ENCODE assay signal across 1 cellular context in the genomic region with DNA sequence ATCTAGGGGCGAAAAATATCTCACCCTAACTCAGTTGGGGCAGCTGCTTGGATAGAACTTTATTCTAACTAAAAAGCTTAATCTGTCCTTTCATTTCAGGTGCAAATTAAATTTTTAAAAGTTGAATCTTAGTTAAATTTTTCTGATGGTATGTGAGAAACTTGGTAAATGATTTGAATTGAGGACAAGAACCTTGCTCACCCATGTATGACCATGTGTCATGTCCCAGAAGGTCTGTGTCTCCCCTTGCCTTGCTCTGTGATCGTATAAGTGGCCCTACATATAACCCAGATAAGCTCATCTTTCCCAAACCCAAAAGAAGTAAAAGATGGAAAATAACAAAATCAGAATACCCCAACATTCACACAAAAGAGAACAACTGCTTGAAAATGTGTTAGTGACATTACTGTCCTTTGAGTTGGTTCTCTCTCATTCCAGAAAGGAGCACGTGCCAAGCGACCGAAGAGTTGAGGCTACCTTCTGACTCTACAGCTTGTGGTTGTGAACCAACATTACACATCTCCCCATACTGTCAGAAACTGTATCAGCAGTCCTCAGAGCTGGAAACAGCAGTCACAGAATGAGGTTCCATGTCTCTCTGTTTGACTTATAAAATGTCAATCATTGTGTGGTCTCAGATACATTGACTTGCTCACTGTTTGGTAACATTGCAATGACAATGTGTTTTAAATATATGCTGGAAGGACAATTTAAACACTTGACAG.
A peak's percentile ranks its signal among the peaks of the same experiment; 100 is the strongest.
TF ChIP-seq lines count a peak whose summit lies in the region.

No MANE protein-coding gene starts in this region.

TF ChIP-seq in GM12878, 131 proteins besides CTCF, POLR2A, EP300 and RAD21:
- TF ChIP-seq EZH2 (IDR thresholded peaks at IDR 0.05; ENCODE audit: borderline replicate concordance, control insufficient read depth, low read depth, low read length) (no peak), PAX5 (IDR thresholded peaks at IDR 0.05; ENCODE audit: borderline replicate concordance, low read depth, low read length) (peak; percentile 36; the same call in 1 of the 2 replicates), ETV6 (conservative IDR thresholded peaks at IDR 0.05 in 1 of 2, IDR thresholded peaks at IDR 0.05 in 1 of 2; ENCODE audit: borderline replicate concordance in 1 of 2, low read depth in 1 of 2) (0 out of 4 replicates have a peak, but pooled peaks of 1 of the 2 experiments have one; percentile 17), CBX3 (IDR thresholded peaks at IDR 0.05; ENCODE audit: borderline replicate concordance, low read depth) (no peak)
TF ChIP-seq in GM12878: peak in this region for 2.
